ENCODE assay signal across 21 cellular contexts in genomic region chr11:11430431-11430830, GRCh38.
"Had no signal": no experiment of that assay in that cellular context is flagged by ENCODE, and none has a peak within 500 bp of the region (broad histone marks: within the 10 kb centered on the region; RNA-seq: fewer than 3 reads in every experiment).

No MANE protein-coding gene starts in this region.

- DNase-seq: colonic mucosa; effector CD8-positive, alpha-beta T cell; esophagus squamous epithelium; hypothalamus; immature natural killer cell; islet precursor cell; kidney glomerular epithelial cell; left ventricle myocardium superior; lower lobe of right lung; natural killer cell; stimulated activated CD4-positive, alpha-beta T cell treated with anti-CD3 and anti-CD28 coated beads, Interleukin-2, amount 100 ng/mL, for 24 hours; stimulated activated CD4-positive, alpha-beta T cell treated with anti-CD3 and anti-CD28 coated beads, Interleukin-4, amount 100 ng/mL, for 24 hours; stimulated activated naive CD4-positive, alpha-beta T cell treated with Interleukin-2 at 50 U/mL for 16 hours; stomach; thyroid gland; trophoblast cell had no signal

- H3K4me1 ChIP-seq: colonic mucosa, prostate gland had no signal

- H3K36me3 ChIP-seq: colonic mucosa, esophagus squamous epithelium, prostate gland, right atrium auricular region, stomach, vagina had no signal

- ATAC-seq: left ventricle myocardium superior; lower lobe of right lung; natural killer cell; sciatic nerve; stimulated activated effector memory CD8-positive, alpha-beta T cell treated with anti-CD3 and anti-CD28 coated beads, Interleukin-12 subunit alpha, Interleukin-12 subunit beta, amount 100 ng/mL, for 72 hours had no signal

- H3K27me3 ChIP-seq: colonic mucosa, esophagus squamous epithelium, right atrium auricular region, stomach, thyroid gland, vagina had no signal

- H3K27ac ChIP-seq: colonic mucosa, esophagus squamous epithelium, lower lobe of right lung, prostate gland, right atrium auricular region, stomach, thyroid gland, vagina had no signal

- H3K9me3 ChIP-seq: colonic mucosa, esophagus squamous epithelium, lower lobe of right lung, prostate gland, right atrium auricular region, stomach, thyroid gland, vagina had no signal

- H3K4me3 ChIP-seq: colonic mucosa, esophagus squamous epithelium, lower lobe of right lung, prostate gland, right atrium auricular region, stomach, thyroid gland, vagina had no signal
